Comparison of ENCODE assay signal across 1 cellular context in genomic region chr1:154616659-154617345, GRCh38.
A peak's percentile ranks its signal among the peaks of the same experiment; 100 is the strongest.
TF ChIP-seq lines count a peak whose summit lies in the region.

No MANE protein-coding gene starts in this region.

TF ChIP-seq in K562, 482 proteins besides CTCF, POLR2A, EP300 and RAD21 (continued from another document):
- peak; percentile 67; a peak in 2 of 4 replicates for TF ChIP-seq KDM1A (IDR thresholded peaks at IDR 0.05)
- TF ChIP-seq ZBTB5 (IDR thresholded peaks at IDR 0.05): no peak
- no peak for TF ChIP-seq PRMT5 (CRISPR knock-in tag; IDR thresholded peaks at IDR 0.05)
- no peak for TF ChIP-seq PHF20 (IDR thresholded peaks at IDR 0.05; ENCODE audit: partially characterized antibody)
- no peak for TF ChIP-seq USF2 (CRISPR knock-in tag; IDR thresholded peaks at IDR 0.05)
- TF ChIP-seq ZNF717 (CRISPR knock-in tag; IDR thresholded peaks at IDR 0.05): no peak
- no peak for TF ChIP-seq STAG1 (CRISPR knock-in tag; IDR thresholded peaks at IDR 0.05; ENCODE audit: borderline replicate concordance)
- peak; percentile 54; the same call in 1 of the 2 replicates for TF ChIP-seq HDAC2 (IDR thresholded peaks at IDR 0.05)
- no peak for TF ChIP-seq CHD4 (IDR thresholded peaks at IDR 0.05; ENCODE audit: insufficient read depth, insufficient replicate concordance, low read depth, low read length, poor library complexity, severe bottlenecking)
- no peak for TF ChIP-seq RBM25 (IDR thresholded peaks at IDR 0.05; ENCODE audit: low read depth, low read length, severe bottlenecking)
- TF ChIP-seq XRCC5 (IDR thresholded peaks at IDR 0.05; ENCODE audit: low read depth, low read length): no peak
- peak; percentile 47 for TF ChIP-seq TCF3 (CRISPR knock-in tag; IDR thresholded peaks at IDR 0.05)
- no peak for TF ChIP-seq PRDM10 (IDR thresholded peaks at IDR 0.05; ENCODE audit: partially characterized antibody)
- no peak for TF ChIP-seq L3MBTL2 (IDR thresholded peaks at IDR 0.05)
- TF ChIP-seq ZBTB11 (CRISPR knock-in tag; IDR thresholded peaks at IDR 0.05): no peak; a peak in 1 of 6 replicates
- no peak for TF ChIP-seq CEBPB (tag; IDR thresholded peaks at IDR 0.05)
- peak; percentile 34; the same call in 1 of the 2 replicates for TF ChIP-seq C11orf30 (IDR thresholded peaks at IDR 0.05; ENCODE audit: low read depth)
- TF ChIP-seq ZC3H11A (IDR thresholded peaks at IDR 0.05; ENCODE audit: low read depth, low read length): no peak
- TF ChIP-seq ZNF655 (CRISPR knock-in tag; IDR thresholded peaks at IDR 0.05): no peak
- TF ChIP-seq IFI16 (CRISPR knock-in tag; IDR thresholded peaks at IDR 0.05): no peak
- no peak for TF ChIP-seq STAT5B (CRISPR knock-in tag; IDR thresholded peaks at IDR 0.05)
- TF ChIP-seq ZNF408 (CRISPR knock-in tag; IDR thresholded peaks at IDR 0.05; ENCODE audit: low read depth): no peak
- TF ChIP-seq ILK (tag; IDR thresholded peaks at IDR 0.05; ENCODE audit: borderline replicate concordance, low read depth): no peak
- no peak for TF ChIP-seq TRIM24 (IDR thresholded peaks at IDR 0.05)
TF ChIP-seq in K562: peak in this region for 36.
